In genomic region chr18:48543228-48543627, GRCh38 we compare ENCODE assay signal across 12 cellular contexts. TPM values are rescaled to one million over a fixed set of nuclear protein-coding genes. Genes with fewer than 3 reads are reported as not detected.
DNase-seq lines count a peak whose midpoint lies in the region; ATAC-seq and TF ChIP-seq lines count a peak whose summit lies in the region.
"Had no signal": no experiment of that assay in that cellular context is flagged by ENCODE, and none has a peak within 500 bp of the region (broad histone marks: within the 10 kb centered on the region; RNA-seq: fewer than 3 reads in every experiment).

No MANE protein-coding gene starts in this region.

- H3K79me1 ChIP-seq in trophoblast cell (ENCODE audit: low read length), result peaks cover 21% of the 10 kb centered on the region

- ATAC-seq in body of pancreas (no peak), GM21737 (IDR thresholded peaks at IDR 0.05; ENCODE audit: unreplicated experiment) (no peak), HG02798 (IDR thresholded peaks at IDR 0.05; ENCODE audit: poor library complexity, unreplicated experiment) (no peak), esophagus mucosa (no peak)

- no peak for TF ChIP-seq CTCF in body of pancreas (IDR thresholded peaks at IDR 0.05)

- H3K27me3 ChIP-seq in H7 (ENCODE audit: control insufficient read depth, insufficient read depth, low read length) (peaks cover 7% of the 10 kb centered on the region), NT2/D1 (ENCODE audit: insufficient read depth, insufficient read length) (no peaks in the 10 kb centered on the region), body of pancreas (no peaks in the 10 kb centered on the region), trophoblast cell (ENCODE audit: insufficient read depth, low read length) (no peaks in the 10 kb centered on the region)

- no peak overlapping the region for H3K4me2 ChIP-seq in trophoblast cell (ENCODE audit: low read length)

- H4K91ac ChIP-seq in trophoblast cell (ENCODE audit: low read depth, low read length), result no peak overlapping the region

- DNase-seq in H7, result peak; percentile 69
- no peak for DNase-seq in NT2/D1 (ENCODE audit: low read depth, low spot score)
- peak; percentile 64 to 77 (median 72) for DNase-seq in body of pancreas
- no peak for DNase-seq in trophoblast cell
- DNase-seq in AG20443 (ENCODE audit: low spot score), result no peak
- DNase-seq: activated CD4-positive, CD25-positive, alpha-beta regulatory T cell; caudate nucleus; naive B cell; OCI-M1 had no signal

- peak overlapping the region in 2 of 4 donors; percentile 19 to 43 for H3K27ac ChIP-seq in body of pancreas
- peak overlapping the region; percentile 15 for H3K27ac ChIP-seq in trophoblast cell (ENCODE audit: low read depth, low read length)

- H2AK5ac ChIP-seq in trophoblast cell (ENCODE audit: low read length), result no peak overlapping the region

- H3K4me3 ChIP-seq in H7 (ENCODE audit: insufficient read depth, low read depth, low read length), result no peak overlapping the region
- peak overlapping the region; percentile 10 for H3K4me3 ChIP-seq in NT2/D1 (ENCODE audit: insufficient read length, low read depth)
- no peak overlapping the region for H3K4me3 ChIP-seq in body of pancreas
- no peak overlapping the region for H3K4me3 ChIP-seq in trophoblast cell (ENCODE audit: low read depth, low read length)

- H3K9me3 ChIP-seq in NT2/D1 (ENCODE audit: insufficient read depth, low read length) (no peaks in the 10 kb centered on the region), body of pancreas (no peaks in the 10 kb centered on the region), trophoblast cell (ENCODE audit: insufficient read depth, low read depth, low read length) (no peaks in the 10 kb centered on the region)

- WGBS in body of pancreas, 2 donors, result 42% methylated on average over 8 of the region's 8 CpGs
- no CpG with 5 or more reads among the region's 8 CpGs for WGBS in trophoblast cell (ENCODE audit: extremely low coverage, insufficient coverage, insufficient read length)

- no peak overlapping the region for H4K12ac ChIP-seq in trophoblast cell (ENCODE audit: low read depth, low read length)

- no peak overlapping the region for H3K23ac ChIP-seq in trophoblast cell (ENCODE audit: low read length)

- no peak overlapping the region for H2BK120ac ChIP-seq in trophoblast cell (ENCODE audit: insufficient read depth, low read length, poor library complexity)

- H3K9ac ChIP-seq in NT2/D1 (ENCODE audit: insufficient read length, low read depth) (no peak overlapping the region), trophoblast cell (ENCODE audit: low read length) (no peak overlapping the region)

- H2AFZ ChIP-seq in trophoblast cell (ENCODE audit: insufficient read depth, low read length, poor library complexity), result no peak overlapping the region

- intact Hi-C loops in body of pancreas (cut with DNase I), result no loop called here

- H3K79me2 ChIP-seq in trophoblast cell (ENCODE audit: control insufficient read depth, insufficient read depth, low read length, poor library complexity), result peaks cover 17% of the 10 kb centered on the region

- H2BK5ac ChIP-seq in trophoblast cell (ENCODE audit: low read depth, low read length, poor library complexity), result no peak overlapping the region

- H3K36me3 ChIP-seq in H7 (replicated peaks; ENCODE audit: control insufficient read depth, insufficient read depth, low read length) (no peaks in the 10 kb centered on the region), NT2/D1 (ENCODE audit: insufficient read depth, insufficient read length, low read length) (peaks cover 7% of the 10 kb centered on the region), body of pancreas (replicated peaks in 1 of 2; ENCODE audit: insufficient read depth in 1 of 2, low read depth in 2 of 2) (no peaks in the 10 kb centered on the region), trophoblast cell (ENCODE audit: control insufficient read depth in 1 of 2, insufficient read depth in 2 of 2, low read length in 2 of 2) (no peaks in the 10 kb centered on the region)

- peak overlapping the region; percentile 13 for H2BK12ac ChIP-seq in trophoblast cell (ENCODE audit: low read length)

- no peak overlapping the region for H3K4ac ChIP-seq in trophoblast cell (ENCODE audit: low read depth, low read length)

- H3K14ac ChIP-seq in trophoblast cell (ENCODE audit: low read length), result no peak overlapping the region

- no peak for TF ChIP-seq POLR2A in body of pancreas (IDR thresholded peaks at IDR 0.05)

- H3K4me1 ChIP-seq in NT2/D1 (ENCODE audit: insufficient read depth, insufficient read length) (peaks cover 17% of the 10 kb centered on the region), body of pancreas (peaks cover 28% of the 10 kb centered on the region), trophoblast cell (ENCODE audit: control insufficient read depth in 1 of 2, insufficient read depth in 2 of 2, low read length in 2 of 2) (peaks cover 45 to 54% of the 10 kb centered on the region in 2 experiments)

- H3K18ac ChIP-seq in trophoblast cell (ENCODE audit: low read length), result peak overlapping the region; percentile 44

- peak overlapping the region; percentile 10 for H4K8ac ChIP-seq in trophoblast cell (ENCODE audit: low read depth, low read length)

RNA-seq across cellular contexts. Expression of gene CTIF, which starts 4.4 kb away (rescaled TPM):
- 9.8 and 25.7 TPM in 2 replicates for total RNA-seq in H7 (2014; rRNA removed; shearing (Covaris generic))
- total RNA-seq in body of pancreas (10 to 100 TPM; 18.7 to 24.4 TPM), esophagus mucosa (14.0 TPM)
- 19.3 and 22.5 TPM in 2 replicates for polyA plus RNA-seq in trophoblast cell (2013)

Comparison
In these comparisons a context has a peak if more than half of its experiments do, and no peak if none do; other contexts are left out.
1. DNase-seq: peak in H7 (single experiment) and body of pancreas (4 of 4); none in NT2/D1 (single experiment), trophoblast cell (0 of 2) and AG20443 (single experiment).